Comparison of ENCODE assay signal across 19 cellular contexts in the genomic region with DNA sequence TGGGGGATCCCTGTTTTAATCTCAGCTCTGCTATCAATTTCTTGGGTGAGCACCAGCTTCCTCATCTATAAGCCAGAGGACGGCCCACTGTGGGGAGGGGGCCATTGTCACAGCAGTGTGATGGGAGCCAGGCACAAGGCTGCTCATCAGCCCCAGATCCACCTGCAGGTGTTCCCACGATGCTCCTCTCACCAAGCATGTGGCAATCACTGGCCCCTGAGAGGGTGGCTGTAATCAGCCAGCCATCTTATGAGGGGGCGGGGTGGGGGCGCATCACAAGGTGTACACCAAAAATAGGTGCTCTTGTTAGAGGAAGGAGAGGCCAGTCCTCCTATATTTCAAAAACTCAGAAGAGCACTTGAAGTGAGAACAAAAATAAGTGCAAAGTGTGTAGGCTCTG. TPM values are rescaled to one million over a fixed set of nuclear protein-coding genes. Genes with fewer than 3 reads are reported as not detected.
"Had no signal": no experiment of that assay in that cellular context is flagged by ENCODE, and none has a peak within 500 bp of the region (broad histone marks: within the 10 kb centered on the region; RNA-seq: fewer than 3 reads in every experiment).

No MANE protein-coding gene starts in this region.

- ATAC-seq: activated naive CD4-positive, alpha-beta T cell treated with anti-CD3 and anti-CD28 coated beads, Interleukin-2, amount 50 U/mL, for 72 hours; esophagus mucosa; gastroesophageal sphincter; heart left ventricle; stimulated activated naive CD8-positive, alpha-beta T cell treated with anti-CD3 and anti-CD28 coated beads, Interleukin-15, Interleukin-2, amounts not matched to agents 100 U/mL and 50 U/mL, for 24 hours; WTC11 had no signal

- H3K4me3 ChIP-seq: adrenal gland, gastroesophageal sphincter, heart left ventricle, skin epidermis, suprapubic skin, transverse colon had no signal

- DNase-seq: activated CD4-positive, alpha-beta memory T cell treated with anti-CD3 and anti-CD28 coated beads for 36 hours; activated CD4-positive, alpha-beta T cell treated with anti-CD3 and anti-CD28 coated beads for 4 hours; activated gamma-delta T cell treated with Interleukin-2 at 50 U/mL for 16 hours; activated T-cell treated with anti-CD3 and anti-CD28 coated beads for 4 hours; adrenal gland; effector CD4-positive, alpha-beta T cell; heart left ventricle; kidney glomerular epithelial cell; stimulated activated naive CD8-positive, alpha-beta T cell treated with anti-CD3 and anti-CD28 coated beads, Interleukin-15, Interleukin-2, amounts not matched to agents 100 U/mL and 50 U/mL, for 24 hours; transverse colon had no signal

- H3K9me3 ChIP-seq: adrenal gland, gastroesophageal sphincter, heart left ventricle, suprapubic skin, transverse colon had no signal

- H3K36me3 ChIP-seq: adrenal gland, gastroesophageal sphincter, heart left ventricle, suprapubic skin, transverse colon had no signal

- H3K27ac ChIP-seq: adrenal gland, gastroesophageal sphincter, heart left ventricle, skin epidermis, suprapubic skin had no signal

- H3K4me1 ChIP-seq: adrenal gland, gastroesophageal sphincter, suprapubic skin had no signal

RNA-seq across cellular contexts. Expression of a gene that starts 31.2 kb away (rescaled TPM):
- total RNA-seq: activated CD4-positive, alpha-beta memory T cell treated with anti-CD3 and anti-CD28 coated beads for 36 hours; cerebellum; esophagus mucosa; gastroesophageal sphincter; heart left ventricle; lower leg skin; posterior vena cava; suprapubic skin had no signal
